In genomic region chr1:28577052-28577678, GRCh38 we compare ENCODE assay signal across 8 cellular contexts. TPM values are rescaled to one million over a fixed set of nuclear protein-coding genes. Genes with fewer than 3 reads are reported as not detected.
A peak's percentile ranks its signal among the peaks of the same experiment; 100 is the strongest.
DNase-seq lines count a peak whose midpoint lies in the region; ATAC-seq, FAIRE-seq and TF ChIP-seq lines count a peak whose summit lies in the region.
"Had no signal": no experiment of that assay in that cellular context is flagged by ENCODE, and none has a peak within 500 bp of the region (broad histone marks: within the 10 kb centered on the region; RNA-seq: fewer than 3 reads in every experiment).

No MANE protein-coding gene starts in this region.

- intact Hi-C loops in activated CD4-positive, alpha-beta memory T cell treated with anti-CD3 and anti-CD28 coated beads for 36 hours (cut with micrococcal nuclease), result no loop called here

- peaks cover 34% of the 10 kb centered on the region for H3K4me1 ChIP-seq in KMS-11 (ENCODE audit: low read depth, poor library complexity, severe bottlenecking)

- TF ChIP-seq CTCF in GM12865 (IDR thresholded peaks at IDR 0.05; ENCODE audit: insufficient read depth, low read depth, low read length, missing control alignments), result no peak
- no peak for TF ChIP-seq CTCF in KMS-11 (conservative IDR thresholded peaks at IDR 0.05; ENCODE audit: low read depth, low read length)
- TF ChIP-seq CTCF in neural crest cell (conservative IDR thresholded peaks at IDR 0.05), result no peak

- no peak overlapping the region for H3K4me3 ChIP-seq in GM12865 (ENCODE audit: low read depth, low read length)
- H3K4me3 ChIP-seq in KMS-11 (IDR thresholded peaks at IDR 0.05; ENCODE audit: insufficient read depth, low read depth, low read length), result no peak overlapping the region

- H3K4me3 Mint-ChIP-seq in activated CD4-positive, alpha-beta memory T cell treated with anti-CD3 and anti-CD28 coated beads for 36 hours, result no peak overlapping the region
- peak overlapping the region; percentile 76 for H3K4me3 Mint-ChIP-seq in neural crest cell
- H3K4me3 Mint-ChIP-seq: central memory CD8-positive, alpha-beta T cell had no signal

- H3K9ac ChIP-seq in KMS-11, result no peak overlapping the region

- DNase-seq in GM12865 (ENCODE audit: low read depth) (peak; percentile 62), neural crest cell (ENCODE audit: low read depth, low spot score) (no peak), frontal cortex (ENCODE audit: low spot score in 2 of 2) (no peak)
- no peak for DNase-seq in activated CD4-positive, alpha-beta memory T cell treated with anti-CD3 and anti-CD28 coated beads for 36 hours

- H3K9me3 Mint-ChIP-seq in activated CD4-positive, alpha-beta memory T cell treated with anti-CD3 and anti-CD28 coated beads for 36 hours, result no peaks in the 10 kb centered on the region
- no peaks in the 10 kb centered on the region for H3K9me3 Mint-ChIP-seq in neural crest cell
- H3K9me3 Mint-ChIP-seq: central memory CD8-positive, alpha-beta T cell had no signal

- CTCF ChIA-PET in activated CD4-positive, alpha-beta memory T cell treated with anti-CD3 and anti-CD28 coated beads for 36 hours (lab: Charles Lee), result interaction anchor here (0.6 kb wide), 1 partner anchor 170 kb away, joined by 3 read pairs; no protein-coding TSS in a partner anchor

- FAIRE-seq in frontal cortex (lab: Jason Lieb, UNC), result no peak

- no peaks in the 10 kb centered on the region for H3K27me3 ChIP-seq in KMS-11 (ENCODE audit: insufficient read depth, low read depth)

- no peak overlapping the region for H2AFZ ChIP-seq in KMS-11 (ENCODE audit: low read depth)

- no peaks in the 10 kb centered on the region for H3K27me3 Mint-ChIP-seq in activated CD4-positive, alpha-beta memory T cell treated with anti-CD3 and anti-CD28 coated beads for 36 hours
- H3K27me3 Mint-ChIP-seq in neural crest cell (ENCODE audit: low read depth), result peaks cover 6% of the 10 kb centered on the region
- H3K27me3 Mint-ChIP-seq: central memory CD8-positive, alpha-beta T cell had no signal

- peaks cover 25% of the 10 kb centered on the region for H3K4me1 Mint-ChIP-seq in activated CD4-positive, alpha-beta memory T cell treated with anti-CD3 and anti-CD28 coated beads for 36 hours (ENCODE audit: low read depth)
- H3K4me1 Mint-ChIP-seq in neural crest cell, result peaks cover 31% of the 10 kb centered on the region

- H3K36me3 Mint-ChIP-seq in activated CD4-positive, alpha-beta memory T cell treated with anti-CD3 and anti-CD28 coated beads for 36 hours, result peaks cover 44% of the 10 kb centered on the region
- H3K36me3 Mint-ChIP-seq in neural crest cell (ENCODE audit: low read depth), result peaks cover 31% of the 10 kb centered on the region

- H3K27ac Mint-ChIP-seq in activated CD4-positive, alpha-beta memory T cell treated with anti-CD3 and anti-CD28 coated beads for 36 hours, result peak overlapping the region; percentile 89
- no peak overlapping the region for H3K27ac Mint-ChIP-seq in neural crest cell (ENCODE audit: unreplicated experiment)

- ATAC-seq in GM21390 (IDR thresholded peaks at IDR 0.05; ENCODE audit: unreplicated experiment) (no peak), HG02870 (IDR thresholded peaks at IDR 0.05; ENCODE audit: unreplicated experiment) (no peak)

- peaks cover 22% of the 10 kb centered on the region; the same call in 1 of the 2 replicates for H3K36me3 ChIP-seq in KMS-11 (ENCODE audit: insufficient read depth)

- H3K27ac ChIP-seq in KMS-11, result peak overlapping the region; percentile 50; the same call in 1 of the 2 replicates

- H3K79me2 ChIP-seq in KMS-11 (ENCODE audit: insufficient read depth, low read depth), result peaks cover 26% of the 10 kb centered on the region

- POLR2A ChIA-PET in activated CD4-positive, alpha-beta memory T cell treated with anti-CD3 and anti-CD28 coated beads for 36 hours (lab: Charles Lee), result interaction anchor here (0.7 to 8.0 kb wide), 6 partner anchors 10 to 71 kb away, joined by 3 to 180 read pairs (median 42); partner anchors contain the start of genes RCC1, RNU11, TAF12 and TRNAU1AP

- peak overlapping the region; percentile 7; the same call in 1 of the 2 replicates for H3K4me2 ChIP-seq in KMS-11

- H4K20me1 ChIP-seq in KMS-11 (ENCODE audit: insufficient read depth), result peaks cover 15% of the 10 kb centered on the region

RNA-seq across cellular contexts. Expression of gene RAB42, which starts 14.9 kb away (rescaled TPM):
- not detected for total RNA-seq in activated CD4-positive, alpha-beta memory T cell treated with anti-CD3 and anti-CD28 coated beads for 36 hours
- total RNA-seq in neural crest cell (1.5 and 2.8 TPM in 2 replicates), frontal cortex (1.2 TPM)

RNA-seq across cellular contexts. Expression of gene TRNAU1AP, which starts 24.3 kb away (rescaled TPM):
- total RNA-seq in activated CD4-positive, alpha-beta memory T cell treated with anti-CD3 and anti-CD28 coated beads for 36 hours, result 10 to 100 TPM; 57.3 to 59.6 TPM
- total RNA-seq in neural crest cell (36.1 and 39.2 TPM in 2 replicates), frontal cortex (35.1 TPM)
